24 cellular contexts compared by ENCODE assay signal in the genomic region with DNA sequence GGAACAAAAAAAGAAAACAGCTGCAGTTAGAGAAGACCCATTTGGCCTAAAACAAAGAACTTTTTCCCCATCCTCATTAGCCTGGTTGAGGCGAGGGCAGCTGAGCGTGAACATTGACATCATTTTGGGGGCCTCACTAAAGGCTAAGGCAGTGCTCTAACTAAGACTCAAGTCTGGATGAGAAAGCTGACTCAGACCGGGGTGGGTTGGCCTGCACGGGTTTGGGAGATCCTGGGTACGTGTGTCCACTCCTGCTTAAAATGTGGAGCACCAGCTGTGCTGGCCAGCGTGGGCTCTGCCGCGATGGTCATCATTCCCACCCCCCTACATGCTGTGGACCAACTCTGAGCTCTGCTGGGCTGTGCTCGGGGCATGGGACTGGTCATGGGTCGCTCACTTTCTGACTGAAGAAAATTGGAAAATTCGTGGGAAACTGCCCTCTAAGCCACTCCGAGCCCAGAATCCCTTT.
"Had no signal": no experiment of that assay in that cellular context is flagged by ENCODE, and none has a peak within 500 bp of the region (broad histone marks: within the 10 kb centered on the region; RNA-seq: fewer than 3 reads in every experiment).

No MANE protein-coding gene starts in this region.

- H3K27me3 ChIP-seq: hepatocyte, left lung, neural progenitor cell, stomach, suprapubic skin, transverse colon had no signal

- H3K9ac ChIP-seq: neural progenitor cell had no signal

- H3K4me2 ChIP-seq: hepatocyte, neural progenitor cell had no signal

- H3K27ac ChIP-seq: hepatocyte, left lung, neural progenitor cell, prostate gland, stomach, suprapubic skin, transverse colon, VCaP had no signal

- H3K4me3 ChIP-seq: hepatocyte, left lung, neural progenitor cell, prostate gland, stomach, suprapubic skin, transverse colon had no signal

- DNase-seq: activated CD4-positive, alpha-beta T cell treated with anti-CD3 and anti-CD28 coated beads, Interleukin-2, amount 10 ng/mL, durations not matched to agents 7 days and 5 days; activated CD4-positive, CD25-positive, alpha-beta regulatory T cell treated with anti-CD3 and anti-CD28 coated beads, Interleukin-2, amount 50 U/mL, for 72 hours; activated CD8-positive, alpha-beta memory T cell treated with anti-CD3 and anti-CD28 coated beads, Interleukin-2, amount 50 U/mL, for 4 hours; activated naive CD4-positive, alpha-beta T cell treated with Interleukin-2 at 50 U/mL for 16 hours; activated naive CD8-positive, alpha-beta T cell treated with anti-CD3 and anti-CD28 coated beads for 36 hours; activated T-cell treated with anti-CD3 and anti-CD28 coated beads, Interleukin-2, amount 50 U/mL, for 4 hours; effector memory CD4-positive, alpha-beta T cell; glutamatergic neuron; immature natural killer cell; kidney glomerular epithelial cell; left lung; naive thymus-derived CD8-positive, alpha-beta T cell; stimulated activated CD4-positive, alpha-beta T cell treated with anti-CD3 and anti-CD28 coated beads, Interleukin-4, amount 100 ng/mL, for 24 hours; stomach; T-cell; transverse colon had no signal

- FAIRE-seq: astrocyte, colon, frontal cortex had no signal

- H3K9me3 ChIP-seq: left lung, prostate gland, stomach, suprapubic skin, transverse colon had no signal

- ATAC-seq: activated T-cell treated with anti-CD3 and anti-CD28 coated beads, Interleukin-2, amount 50 U/mL, for 4 hours; left lung; naive thymus-derived CD8-positive, alpha-beta T cell; T-cell had no signal

- H3K36me3 ChIP-seq: neural progenitor cell, prostate gland, stomach, suprapubic skin, transverse colon had no signal

- H2AFZ ChIP-seq: hepatocyte, neural progenitor cell had no signal

- H3K4me1 ChIP-seq: neural progenitor cell, prostate gland, suprapubic skin, transverse colon had no signal

- H3K79me2 ChIP-seq: hepatocyte had no signal
